ENCODE assay signal across 24 cellular contexts in the genomic region with DNA sequence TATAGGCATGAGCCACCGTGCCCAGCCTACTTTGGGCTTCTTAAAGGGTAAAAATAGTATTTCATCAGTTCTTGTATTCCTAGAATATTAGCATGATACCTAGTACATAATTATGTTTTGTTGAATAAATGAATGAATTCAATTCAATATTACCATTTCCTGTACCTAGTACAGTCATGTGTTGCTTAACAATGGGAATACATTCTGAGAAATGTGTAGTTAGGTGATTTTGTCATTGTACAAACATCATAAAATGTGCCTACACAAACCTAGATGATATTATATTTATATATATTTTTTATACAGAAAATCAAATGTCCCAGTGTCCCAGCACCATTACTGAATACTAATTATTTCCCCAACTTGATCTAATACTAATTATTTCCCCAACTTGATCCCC.
DNase-seq lines count a peak whose midpoint lies in the region; ATAC-seq, FAIRE-seq and TF ChIP-seq lines count a peak whose summit lies in the region.
"Had no signal": no experiment of that assay in that cellular context is flagged by ENCODE, and none has a peak within 500 bp of the region (broad histone marks: within the 10 kb centered on the region; RNA-seq: fewer than 3 reads in every experiment).

No MANE protein-coding gene starts in this region.

- dilution Hi-C loops in endothelial cell of umbilical vein (cut with MboI; ENCODE audit: extremely low pct_ligation_motif_present, low sequenced_read_pairs) = no loop called here

- no peaks in the 10 kb centered on the region for H3K9me3 ChIP-seq in endothelial cell of umbilical vein (replicated peaks; ENCODE audit: control insufficient read depth, insufficient read depth, low read length)
- H3K9me3 ChIP-seq: BLaER1, Caco-2, HAP-1 had no signal

- H3K4me3 Mint-ChIP-seq in Calu3 (ENCODE audit: low read depth, unreplicated experiment) = no peak overlapping the region
- H3K4me3 Mint-ChIP-seq: B cell; CD4-positive, CD25-positive, alpha-beta regulatory T cell; CD8-positive, alpha-beta T cell; HFFc6 had no signal

- H2AFZ ChIP-seq in endothelial cell of umbilical vein (ENCODE audit: low read depth, low read length) = no peak overlapping the region

- CTCF ChIA-PET in Calu3 (lab: Charles Lee) (no interaction called here), endothelial cell of umbilical vein (lab: Charles Lee) (no interaction called here)

- peaks cover 5% of the 10 kb centered on the region for H3K36me3 Mint-ChIP-seq in Calu3 (ENCODE audit: insufficient read depth, unreplicated experiment)

- BruUV-seq in Calu3 (replicated peaks; lab: Mats Ljungman, UMichigan) (no TSS peak), endothelial cell of umbilical vein (replicated peaks; lab: Mats Ljungman, UMichigan) (no TSS peak)

- no peak for FAIRE-seq in bronchial epithelial cell (lab: Jason Lieb, UNC)
- FAIRE-seq in endothelial cell of umbilical vein (lab: Jason Lieb, UNC) = no peak
- FAIRE-seq: A204.1, D721Med, GM12892, GM19239 had no signal

- no peaks in the 10 kb centered on the region for H3K79me2 ChIP-seq in endothelial cell of umbilical vein (ENCODE audit: control insufficient read depth, insufficient read depth, low read length)

- no peaks in the 10 kb centered on the region for H3K9me3 Mint-ChIP-seq in Calu3 (ENCODE audit: low read depth, unreplicated experiment)
- H3K9me3 Mint-ChIP-seq: CD4-positive, CD25-positive, alpha-beta regulatory T cell; CD8-positive, alpha-beta T cell; HFFc6 had no signal

- H3K27me3 ChIP-seq in bronchial epithelial cell (ENCODE audit: control insufficient read depth, insufficient read depth, low read length) (no peaks in the 10 kb centered on the region), endothelial cell of umbilical vein (ENCODE audit: control insufficient read depth in 2 of 2, insufficient read depth in 2 of 2, low read length in 2 of 2) (no peaks in the 10 kb centered on the region)
- H3K27me3 ChIP-seq: BLaER1 had no signal

- H3K27ac ChIP-seq in endothelial cell of umbilical vein (ENCODE audit: insufficient read depth, low read depth, low read length) = peak overlapping the region; percentile 41
- H3K27ac ChIP-seq: 22Rv1, BLaER1, C4-2B had no signal

- no peaks in the 10 kb centered on the region for H3K27me3 Mint-ChIP-seq in Calu3 (ENCODE audit: unreplicated experiment)
- H3K27me3 Mint-ChIP-seq: B cell; CD4-positive, CD25-positive, alpha-beta regulatory T cell had no signal

- no peaks in the 10 kb centered on the region for H4K20me1 ChIP-seq in endothelial cell of umbilical vein (replicated peaks; ENCODE audit: control insufficient read depth, extremely low read depth, insufficient read depth, low read length)
- H4K20me1 ChIP-seq: BLaER1 had no signal

- H3K4me1 Mint-ChIP-seq in Calu3 (ENCODE audit: low read depth, unreplicated experiment) = peaks cover 14% of the 10 kb centered on the region
- H3K4me1 Mint-ChIP-seq: B cell had no signal

- peaks cover 26% of the 10 kb centered on the region for H3K4me1 ChIP-seq in endothelial cell of umbilical vein (ENCODE audit: control insufficient read depth, extremely low read depth, insufficient read depth, low read length)
- H3K4me1 ChIP-seq: BLaER1, Caco-2, HAP-1 had no signal

- POLR2A ChIA-PET in endothelial cell of umbilical vein (lab: Charles Lee) = interaction anchor here (0.6 kb wide), 1 partner anchor 20 kb away, joined by 4 read pairs; no protein-coding TSS in a partner anchor

- H3K4me3 ChIP-seq in bronchial epithelial cell (ENCODE audit: low read depth, low read length) = no peak overlapping the region
- no peak overlapping the region for H3K4me3 ChIP-seq in endothelial cell of umbilical vein (replicated peaks in 1 of 3; ENCODE audit: insufficient read depth in 1 of 3, low read depth in 1 of 3, low read length in 3 of 3)
- H3K4me3 ChIP-seq: BLaER1, HAP-1 had no signal

- TF ChIP-seq CTCF in Calu3 (IDR thresholded peaks at IDR 0.05; ENCODE audit: unreplicated experiment) (no peak), bronchial epithelial cell (IDR thresholded peaks at IDR 0.05; ENCODE audit: insufficient read depth, low read length, severe bottlenecking) (no peak), endothelial cell of umbilical vein (IDR thresholded peaks at IDR 0.05; ENCODE audit: extremely low read depth in 1 of 2, insufficient read depth in 1 of 2, low read depth in 1 of 2, low read length in 2 of 2) (no peak)

- DNase-seq in Calu3 = no peak
- peak; percentile 29 for DNase-seq in bronchial epithelial cell (ENCODE audit: low read depth)
- DNase-seq in endothelial cell of umbilical vein (ENCODE audit: low read depth, low spot score) = peak; percentile 17
- no peak for DNase-seq in NCI-H146 (lab: John Stamatoyannopoulos, UW)
- DNase-seq: Caco-2; CD4-positive, CD25-positive, alpha-beta regulatory T cell; CD8-positive, alpha-beta T cell; DMS 273 treated with DMSO at 0.1 percent for 48 hours; DMS79; EL; GDM1; GOT3; HFFc6 had no signal

- peaks cover 2% of the 10 kb centered on the region for H3K36me3 ChIP-seq in bronchial epithelial cell (ENCODE audit: control insufficient read depth, insufficient read depth, low read length)
- no peaks in the 10 kb centered on the region for H3K36me3 ChIP-seq in endothelial cell of umbilical vein (ENCODE audit: control insufficient read depth in 2 of 2, extremely low read depth in 1 of 2, insufficient read depth in 2 of 2, low read length in 2 of 2)
- H3K36me3 ChIP-seq: HAP-1 had no signal

- no peak for ATAC-seq in GM21723 (IDR thresholded peaks at IDR 0.05; ENCODE audit: unreplicated experiment)
- ATAC-seq in GM21619 (IDR thresholded peaks at IDR 0.05; ENCODE audit: unreplicated experiment) = no peak
- ATAC-seq: CD8-positive, alpha-beta T cell had no signal

- H3K9ac ChIP-seq in endothelial cell of umbilical vein (replicated peaks; ENCODE audit: extremely low read depth, insufficient read depth, low read length) = no peak overlapping the region
- H3K9ac ChIP-seq: BLaER1 had no signal

- H3K27ac Mint-ChIP-seq in Calu3 (ENCODE audit: unreplicated experiment) = peak overlapping the region; percentile 45
- H3K27ac Mint-ChIP-seq: B cell; CD4-positive, CD25-positive, alpha-beta regulatory T cell; CD8-positive, alpha-beta T cell; HFFc6 had no signal

- H3K9me1 ChIP-seq in endothelial cell of umbilical vein (replicated peaks; ENCODE audit: control insufficient read depth, extremely low read depth, insufficient read depth, low read length) = no peaks in the 10 kb centered on the region

- intact Hi-C loops in Calu3 (cut with micrococcal nuclease; ENCODE audit: unreplicated experiment) (no loop called here), endothelial cell of umbilical vein (cut with micrococcal nuclease) (no loop called here)

- no peak for TF ChIP-seq POLR2A in endothelial cell of umbilical vein (IDR thresholded peaks at IDR 0.05; ENCODE audit: low read depth, low read length)

- H3K4me2 ChIP-seq in endothelial cell of umbilical vein (ENCODE audit: insufficient read depth, low read length) = peak overlapping the region; percentile 31
- H3K4me2 ChIP-seq: BLaER1 had no signal

TF ChIP-seq in endothelial cell of umbilical vein, 7 proteins besides CTCF, POLR2A, EP300 and RAD21:
- no peak for TF ChIP-seq MYC (IDR thresholded peaks at IDR 0.05; ENCODE audit: low read depth, low read length)
- TF ChIP-seq, protein P1, sequence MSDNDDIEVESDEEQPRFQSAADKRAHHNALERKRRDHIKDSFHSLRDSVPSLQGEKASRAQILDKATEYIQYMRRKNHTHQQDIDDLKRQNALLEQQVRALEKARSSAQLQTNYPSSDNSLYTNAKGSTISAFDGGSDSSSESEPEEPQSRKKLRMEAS (IDR thresholded peaks at IDR 0.05; ENCODE audit: insufficient read depth, insufficient read length) = no peak
- no peak for TF ChIP-seq POLR2AphosphoS5 (IDR thresholded peaks at IDR 0.05; ENCODE audit: insufficient read depth, low read depth, low read length)
- TF ChIP-seq FOS (IDR thresholded peaks at IDR 0.05; ENCODE audit: borderline replicate concordance, insufficient read depth, low read length) = peak; percentile 8
- peak; percentile 19 for TF ChIP-seq JUN (IDR thresholded peaks at IDR 0.05; ENCODE audit: borderline replicate concordance, insufficient read depth, insufficient read length, low read depth)

Comparison
In these comparisons a context has a peak if more than half of its experiments do, and no peak if none do; other contexts are left out.
1. DNase-seq: peak in bronchial epithelial cell (single experiment) and endothelial cell of umbilical vein (single experiment); none in Calu3 (single experiment) and NCI-H146 (single experiment).